23 cellular contexts compared by ENCODE assay signal in the genomic region with DNA sequence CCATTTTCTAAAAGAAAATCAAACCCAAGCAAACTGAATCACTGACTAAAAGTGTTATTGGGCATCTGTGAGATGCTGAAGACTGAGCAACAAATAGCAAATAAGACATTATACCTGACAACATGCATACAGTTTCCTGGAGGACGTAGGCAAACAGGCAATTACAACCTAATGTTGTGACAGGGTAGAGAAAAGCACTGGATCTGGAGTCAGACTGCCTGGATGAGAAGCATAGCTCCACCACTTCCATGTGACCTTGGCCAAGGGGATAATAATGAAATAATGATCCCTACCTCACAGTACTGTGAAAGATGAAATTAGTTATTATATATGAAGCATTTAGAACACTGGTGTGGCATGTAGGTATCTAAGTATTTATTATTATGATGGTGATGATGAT. TPM values are rescaled to one million over a fixed set of nuclear protein-coding genes. Genes with fewer than 3 reads are reported as not detected.
DNase-seq lines count a peak whose midpoint lies in the region; ATAC-seq, FAIRE-seq and TF ChIP-seq lines count a peak whose summit lies in the region.
"Had no signal": no experiment of that assay in that cellular context is flagged by ENCODE, and none has a peak within 500 bp of the region (broad histone marks: within the 10 kb centered on the region; RNA-seq: fewer than 3 reads in every experiment).

No MANE protein-coding gene starts in this region.

- no peak for TF ChIP-seq EP300 in ovary (IDR thresholded peaks at IDR 0.05)

- intact Hi-C loops in ovary (cut with DNase I): no loop called here

- H3K27ac ChIP-seq in ovary: no peak overlapping the region
- H3K27ac ChIP-seq: SJCRH30 had no signal

- no peaks in the 10 kb centered on the region for H3K4me1 ChIP-seq in ovary (ENCODE audit: insufficient read depth)
- H3K4me1 ChIP-seq: SJCRH30 had no signal

- FAIRE-seq in GM19239 (lab: Jason Lieb, UNC): peak; percentile 33
- FAIRE-seq: RCC 7860 had no signal

- H3K4me1 Mint-ChIP-seq in T-helper 2 cell treated with Interferon-gamma antibody and Interleukin-4, amounts not matched to agents 5 μg/mL and 100 μg/mL, for 36 hours (ENCODE audit: low read depth): peaks cover 26% of the 10 kb centered on the region
- H3K4me1 Mint-ChIP-seq in T-cell: peaks cover 24 to 34% (median 34%) of the 10 kb centered on the region in 3 donors
- H3K4me1 Mint-ChIP-seq in central memory CD8-positive, alpha-beta T cell: peaks cover 21% of the 10 kb centered on the region

- no peaks in the 10 kb centered on the region for H3K9me3 ChIP-seq in ovary

- POLR2A ChIA-PET in T-cell (lab: Charles Lee): interaction anchor here (0.6 to 0.7 kb wide), 2 partner anchors 8 to 159 kb away, joined by 3 to 8 read pairs; a partner anchor contains a TSS

- no peaks in the 10 kb centered on the region for H3K27me3 ChIP-seq in ovary
- H3K27me3 ChIP-seq: SJCRH30 had no signal

- peaks cover 12% of the 10 kb centered on the region for H3K9me3 Mint-ChIP-seq in T-helper 2 cell treated with Interferon-gamma antibody and Interleukin-4, amounts not matched to agents 5 μg/mL and 100 μg/mL, for 36 hours
- no peaks in the 10 kb centered on the region for H3K9me3 Mint-ChIP-seq in T-cell
- no peaks in the 10 kb centered on the region for H3K9me3 Mint-ChIP-seq in central memory CD8-positive, alpha-beta T cell
- H3K9me3 Mint-ChIP-seq: GM23338 had no signal

- 66 to 77% (median 72%) methylated on average over 1 of the region's 1 CpG for WGBS in ovary, 3 donors

- peak overlapping the region; percentile 30 for H3K4me3 Mint-ChIP-seq in T-helper 2 cell treated with Interferon-gamma antibody and Interleukin-4, amounts not matched to agents 5 μg/mL and 100 μg/mL, for 36 hours
- H3K4me3 Mint-ChIP-seq in T-cell: peak overlapping the region in 1 of 3 donors; percentile 6
- H3K4me3 Mint-ChIP-seq in central memory CD8-positive, alpha-beta T cell: peak overlapping the region; percentile 10
- H3K4me3 Mint-ChIP-seq: GM23338 had no signal

- ATAC-seq in T-cell (replicated peaks in 1 of 4) (no peak), HG02981 (IDR thresholded peaks at IDR 0.05; ENCODE audit: unreplicated experiment) (no peak), HG02798 (IDR thresholded peaks at IDR 0.05; ENCODE audit: poor library complexity, unreplicated experiment) (no peak)
- no peak for ATAC-seq in central memory CD8-positive, alpha-beta T cell (replicated peaks; ENCODE audit: extremely low read depth, poor library complexity, severe bottlenecking)
- ATAC-seq: GM23338 had no signal

- no peak for DNase-seq in T-helper 2 cell treated with Interferon-gamma antibody and Interleukin-4, amounts not matched to agents 5 μg/mL and 100 μg/mL, for 36 hours (ENCODE audit: low spot score)
- DNase-seq in T-helper 2 cell (no peak), GM19239 (ENCODE audit: insufficient read length, low spot score) (no peak), T-cell (no peak), ovary (no peak)
- no peak for DNase-seq in central memory CD8-positive, alpha-beta T cell (ENCODE audit: low spot score in 2 of 2)
- DNase-seq: 8988T, COR-L47, DND-41, HCEC 1CT, NCI-H1092 treated with DMSO at 0.1 percent for 48 hours, NCI-H1436 treated with DMSO at 0.1 percent for 48 hours, NCI-H1930, NCI-H226, NCI-H510A treated with DMSO at 0.1 percent for 48 hours, NCI-H748 treated with DMSO at 0.1 percent for 48 hours, SJCRH30 had no signal

- H3K36me3 ChIP-seq in ovary: no peaks in the 10 kb centered on the region
- H3K36me3 ChIP-seq: SJCRH30 had no signal

- H3K27me3 Mint-ChIP-seq in T-helper 2 cell treated with Interferon-gamma antibody and Interleukin-4, amounts not matched to agents 5 μg/mL and 100 μg/mL, for 36 hours (ENCODE audit: low read depth): peaks cover 49% of the 10 kb centered on the region
- no peaks in the 10 kb centered on the region for H3K27me3 Mint-ChIP-seq in T-cell
- no peaks in the 10 kb centered on the region for H3K27me3 Mint-ChIP-seq in central memory CD8-positive, alpha-beta T cell

- H3K4me3 ChIP-seq in ovary: no peak overlapping the region
- H3K4me3 ChIP-seq: GM23338, SJCRH30 had no signal

- TF ChIP-seq POLR2A in ovary (IDR thresholded peaks at IDR 0.05): no peak

- H3K27ac Mint-ChIP-seq in T-helper 2 cell treated with Interferon-gamma antibody and Interleukin-4, amounts not matched to agents 5 μg/mL and 100 μg/mL, for 36 hours: peak overlapping the region; percentile 10
- H3K27ac Mint-ChIP-seq in T-cell: peak overlapping the region; percentile 72 to 88
- H3K27ac Mint-ChIP-seq in central memory CD8-positive, alpha-beta T cell (ENCODE audit: low read depth): no peak overlapping the region
- H3K27ac Mint-ChIP-seq: GM23338 had no signal

- peaks cover 4% of the 10 kb centered on the region for H3K36me3 Mint-ChIP-seq in T-helper 2 cell treated with Interferon-gamma antibody and Interleukin-4, amounts not matched to agents 5 μg/mL and 100 μg/mL, for 36 hours (ENCODE audit: low read depth)
- no peaks in the 10 kb centered on the region for H3K36me3 Mint-ChIP-seq in T-cell
- peaks cover 2% of the 10 kb centered on the region for H3K36me3 Mint-ChIP-seq in central memory CD8-positive, alpha-beta T cell (ENCODE audit: insufficient read depth)

- CTCF ChIA-PET in T-cell (lab: Charles Lee): no interaction called here

- no peak for TF ChIP-seq CTCF in ovary (IDR thresholded peaks at IDR 0.05)

RNA-seq across cellular contexts. Expression of a gene that starts 2.7 kb away (rescaled TPM):
- total RNA-seq in T-cell (10 to 100 TPM in 1 of 5 donors, 1 to 10 TPM in 4; 2.0 to 11.6 (median 3.9) TPM), ovary (under 1 TPM in 1 of 7 donors, not detected in 6; 0.62 TPM)
- polyA plus RNA-seq in ovary: under 1 TPM; 0.42 to 0.60 TPM
- total RNA-seq: HT1080, SJCRH30 had no signal
- polyA plus RNA-seq: AG04450 had no signal
